ENCODE assay signal across 36 cellular contexts in genomic region chr10:20429742-20430141, GRCh38.
"Had no signal": no experiment of that assay in that cellular context is flagged by ENCODE, and none has a peak within 500 bp of the region (broad histone marks: within the 10 kb centered on the region; RNA-seq: fewer than 3 reads in every experiment).

No MANE protein-coding gene starts in this region.

- H3K4me3 Mint-ChIP-seq: activated CD4-positive, alpha-beta memory T cell treated with anti-CD3 and anti-CD28 coated beads for 36 hours; activated CD4-positive, alpha-beta T cell treated with anti-CD3 and anti-CD28 coated beads for 36 hours; activated CD4-positive, alpha-beta T cell treated with anti-CD3 and anti-CD28 coated beads, Interleukin-2, amount 10 ng/mL, durations not matched to agents 7 days and 5 days; activated CD8-positive, alpha-beta T cell treated with anti-CD3 and anti-CD28 coated beads for 36 hours; activated naive CD4-positive, alpha-beta T cell treated with anti-CD3 and anti-CD28 coated beads for 36 hours; activated naive CD8-positive, alpha-beta T cell treated with anti-CD3 and anti-CD28 coated beads for 36 hours; activated T-cell treated with anti-CD3 and anti-CD28 coated beads, Interleukin-2, amount 50 U/mL, for 4 hours; activated T-cell treated with anti-CD3 and anti-CD28 coated beads, Interleukin-2, amount 50 U/mL, for 72 hours; activated T-helper 1 cell treated with anti-CD3 and anti-CD28 coated beads, Interleukin-12 subunit alpha, Interleukin-12 subunit beta, Interleukin-2, Interleukin-4 antibody, amounts not matched to agents 30 ng/mL and 10 ng/mL and 1 ng/mL, durations not matched to agents 14 hours and 24 hours and 36 hours; activated T-helper 17 cell treated with anti-CD3 and anti-CD28 coated beads, Interleukin-2, amount 50 U/mL, for 72 hours; T-helper 1 cell treated with Interleukin-12 subunit alpha and Interleukin-12 subunit beta and Interleukin-4 antibody, amounts not matched to agents 30 μg/mL and 1 μg/mL, for 36 hours; T-helper 2 cell treated with Interferon-gamma antibody and Interleukin-4, amounts not matched to agents 5 μg/mL and 100 μg/mL, for 36 hours; WTC11 had no signal

- H3K36me3 ChIP-seq: adrenal gland, brain microvascular endothelial cell, breast epithelium, WERI-Rb-1 had no signal

- DNase-seq: activated CD4-positive, alpha-beta memory T cell treated with anti-CD3 and anti-CD28 coated beads for 36 hours; activated CD4-positive, alpha-beta T cell treated with anti-CD3 and anti-CD28 coated beads for 1 hour; activated CD4-positive, alpha-beta T cell treated with anti-CD3 and anti-CD28 coated beads for 36 hours; activated CD4-positive, alpha-beta T cell treated with anti-CD3 and anti-CD28 coated beads for 48 hours; activated CD4-positive, alpha-beta T cell treated with anti-CD3 and anti-CD28 coated beads, Interleukin-2, amount 10 ng/mL, durations not matched to agents 7 days and 5 days; activated CD4-positive, CD25-positive, alpha-beta regulatory T cell; activated CD8-positive, alpha-beta memory T cell treated with anti-CD3 and anti-CD28 coated beads, Interleukin-2, amount 50 U/mL, for 4 hours; activated CD8-positive, alpha-beta T cell treated with anti-CD3 and anti-CD28 coated beads for 36 hours; activated effector memory CD4-positive, alpha-beta T cell treated with anti-CD3 and anti-CD28 coated beads, Interleukin-2, amount 50 U/mL, for 16 hours; activated gamma-delta T cell treated with Interleukin-2 at 50 U/mL for 16 hours; activated naive CD4-positive, alpha-beta T cell; activated naive CD4-positive, alpha-beta T cell treated with anti-CD3 and anti-CD28 coated beads for 36 hours; activated naive CD4-positive, alpha-beta T cell treated with anti-CD3 and anti-CD28 coated beads, Interleukin-2, amount 50 U/mL, for 16 hours; activated naive CD8-positive, alpha-beta T cell treated with anti-CD3 and anti-CD28 coated beads for 36 hours; activated T-cell treated with anti-CD3 and anti-CD28 coated beads for 4 hours; activated T-cell treated with anti-CD3 and anti-CD28 coated beads, Interleukin-2, amount 50 U/mL, for 1 hour; activated T-cell treated with anti-CD3 and anti-CD28 coated beads, Interleukin-2, amount 50 U/mL, for 4 hours; activated T-cell treated with anti-CD3 and anti-CD28 coated beads, Interleukin-2, amount 50 U/mL, for 72 hours; adrenal gland; amniotic stem cell; aorta; body of pancreas; brain microvascular endothelial cell; central memory CD4-positive, alpha-beta T cell; T-helper 1 cell; T-helper 2 cell; T-helper 9 cell; WERI-Rb-1 had no signal

- H3K27me3 Mint-ChIP-seq: activated CD4-positive, alpha-beta memory T cell treated with anti-CD3 and anti-CD28 coated beads for 36 hours; activated CD4-positive, alpha-beta T cell treated with anti-CD3 and anti-CD28 coated beads for 36 hours; activated CD4-positive, alpha-beta T cell treated with anti-CD3 and anti-CD28 coated beads, Interleukin-2, amount 10 ng/mL, durations not matched to agents 7 days and 5 days; activated CD8-positive, alpha-beta T cell treated with anti-CD3 and anti-CD28 coated beads for 36 hours; activated naive CD8-positive, alpha-beta T cell treated with anti-CD3 and anti-CD28 coated beads for 36 hours; activated T-helper 17 cell treated with anti-CD3 and anti-CD28 coated beads, Interleukin-2, amount 50 U/mL, for 72 hours had no signal

- H3K27me3 ChIP-seq: adrenal gland, body of pancreas, brain microvascular endothelial cell, breast epithelium had no signal

- H3K36me3 Mint-ChIP-seq: activated CD4-positive, alpha-beta memory T cell treated with anti-CD3 and anti-CD28 coated beads for 36 hours; activated naive CD8-positive, alpha-beta T cell treated with anti-CD3 and anti-CD28 coated beads for 36 hours had no signal

- H3K4me1 Mint-ChIP-seq: activated CD4-positive, alpha-beta T cell treated with anti-CD3 and anti-CD28 coated beads for 36 hours; activated CD4-positive, alpha-beta T cell treated with anti-CD3 and anti-CD28 coated beads, Interleukin-2, amount 10 ng/mL, durations not matched to agents 7 days and 5 days; activated naive CD8-positive, alpha-beta T cell treated with anti-CD3 and anti-CD28 coated beads for 36 hours; activated T-helper 17 cell treated with anti-CD3 and anti-CD28 coated beads, Interleukin-2, amount 50 U/mL, for 72 hours; WTC11 had no signal

- H3K27ac Mint-ChIP-seq: activated CD4-positive, alpha-beta memory T cell treated with anti-CD3 and anti-CD28 coated beads for 36 hours; activated CD4-positive, alpha-beta T cell treated with anti-CD3 and anti-CD28 coated beads for 36 hours; activated CD4-positive, alpha-beta T cell treated with anti-CD3 and anti-CD28 coated beads, Interleukin-2, amount 10 ng/mL, durations not matched to agents 7 days and 5 days; activated CD8-positive, alpha-beta T cell treated with anti-CD3 and anti-CD28 coated beads for 36 hours; activated naive CD4-positive, alpha-beta T cell treated with anti-CD3 and anti-CD28 coated beads for 36 hours; activated naive CD4-positive, alpha-beta T cell treated with anti-CD3 and anti-CD28 coated beads, Interleukin-2, amount 50 U/mL, for 72 hours; activated naive CD8-positive, alpha-beta T cell treated with anti-CD3 and anti-CD28 coated beads for 36 hours; activated T-cell treated with anti-CD3 and anti-CD28 coated beads, Interleukin-2, amount 50 U/mL, for 72 hours; activated T-helper 1 cell treated with anti-CD3 and anti-CD28 coated beads, Interleukin-12 subunit alpha, Interleukin-12 subunit beta, Interleukin-2, Interleukin-4 antibody, amounts not matched to agents 30 ng/mL and 10 ng/mL and 1 ng/mL, durations not matched to agents 14 hours and 24 hours and 36 hours; activated T-helper 17 cell treated with anti-CD3 and anti-CD28 coated beads, Interleukin-2, amount 50 U/mL, for 72 hours; T-helper 1 cell treated with Interleukin-12 subunit alpha and Interleukin-12 subunit beta and Interleukin-4 antibody, amounts not matched to agents 30 μg/mL and 1 μg/mL, for 36 hours; T-helper 2 cell treated with Interferon-gamma antibody and Interleukin-4, amounts not matched to agents 5 μg/mL and 100 μg/mL, for 36 hours; WTC11 had no signal

- H3K4me1 ChIP-seq: adrenal gland, body of pancreas, breast epithelium had no signal

- H3K27ac ChIP-seq: adrenal gland, body of pancreas, brain microvascular endothelial cell, breast epithelium, WERI-Rb-1 had no signal

- H3K4me3 ChIP-seq: adrenal gland, body of pancreas, breast epithelium had no signal

- ATAC-seq: activated CD4-positive, alpha-beta T cell treated with anti-CD3 and anti-CD28 coated beads for 36 hours; activated CD4-positive, CD25-positive, alpha-beta regulatory T cell treated with anti-CD3 and anti-CD28 coated beads, Interleukin-2, amount 50 U/mL, for 24 hours; activated CD8-positive, alpha-beta T cell treated with anti-CD3 and anti-CD28 coated beads for 36 hours; activated naive CD4-positive, alpha-beta T cell treated with anti-CD3 and anti-CD28 coated beads, Interleukin-2, amount 50 U/mL, for 72 hours; activated T-cell treated with anti-CD3 and anti-CD28 coated beads, Interleukin-2, amount 50 U/mL, for 4 hours; activated T-cell treated with anti-CD3 and anti-CD28 coated beads, Interleukin-2, amount 50 U/mL, for 72 hours; activated T-helper 17 cell treated with anti-CD3 and anti-CD28 coated beads, Interleukin-2, amount 50 U/mL, for 72 hours; body of pancreas; WTC11 had no signal

- H3K9me3 ChIP-seq: adrenal gland had no signal
